8 cellular contexts compared by ENCODE assay signal in genomic region chr7:33062023-33062781, GRCh38. TPM values are rescaled to one million over a fixed set of nuclear protein-coding genes. Genes with fewer than 3 reads are reported as not detected.
A peak's percentile ranks its signal among the peaks of the same experiment; 100 is the strongest.
DNase-seq lines count a peak whose midpoint lies in the region; ATAC-seq and TF ChIP-seq lines count a peak whose summit lies in the region.

TSS of gene NT5C3A (minus strand) at chr7:33062776. CDS start at chr7:33062705, 71 bp downstream.

- BruUV-seq in Calu3 (replicated peaks; lab: Mats Ljungman, UMichigan) = no TSS peak

- ATAC-seq in GM19438 (IDR thresholded peaks at IDR 0.05; ENCODE audit: low read depth, unreplicated experiment) (peak; percentile 40), HG03520 (IDR thresholded peaks at IDR 0.05; ENCODE audit: unreplicated experiment) (peak; percentile 38)

- no peaks in the 10 kb centered on the region for H3K27me3 ChIP-seq in SJCRH30
- no peaks in the 10 kb centered on the region for H3K27me3 ChIP-seq in brain microvascular endothelial cell (replicated peaks)
- no peaks in the 10 kb centered on the region for H3K27me3 ChIP-seq in iPS-20b (ENCODE audit: insufficient read depth, low read length)

- TF ChIP-seq CTCF in Calu3 (IDR thresholded peaks at IDR 0.05; ENCODE audit: unreplicated experiment) (no peak), brain microvascular endothelial cell (IDR thresholded peaks at IDR 0.05; ENCODE audit: low read depth, low read length, missing control alignments) (no peak)

- H3K9ac ChIP-seq in iPS-20b (ENCODE audit: low read depth, low read length) = peak within 1 kb of the TSS; percentile 85; the same call in 1 of the 2 replicates

- DNase-seq in Calu3 = peak; percentile 54
- peak; percentile 48 to 68 for DNase-seq in SJCRH30
- peak; percentile 19 for DNase-seq in brain microvascular endothelial cell
- no peak for DNase-seq in skeletal muscle cell (ENCODE audit: low read depth)
- no peak for DNase-seq in NCI-H446 treated with DMSO at 0.1 percent for 48 hours (lab: John Stamatoyannopoulos, UW)

- H3K27me3 Mint-ChIP-seq in Calu3 (ENCODE audit: unreplicated experiment) = no peaks in the 10 kb centered on the region

- peak within 1 kb of the TSS; percentile 61 for H3K27ac Mint-ChIP-seq in Calu3 (ENCODE audit: unreplicated experiment)

- peak within 1 kb of the TSS; percentile 93 for H3K4me3 Mint-ChIP-seq in Calu3 (ENCODE audit: low read depth, unreplicated experiment)

- in situ Hi-C loops in brain microvascular endothelial cell (cut with HindIII; ENCODE audit: low pct_ligation_motif_present, low sequenced_read_pairs) = no loop called here

- H3K4me1 Mint-ChIP-seq in Calu3 (ENCODE audit: low read depth, unreplicated experiment) = peaks cover 28% of the 10 kb centered on the region

- H3K36me3 Mint-ChIP-seq in Calu3 (ENCODE audit: insufficient read depth, unreplicated experiment) = peaks cover 37% of the 10 kb centered on the region

- intact Hi-C loops in Calu3 (cut with micrococcal nuclease; ENCODE audit: unreplicated experiment) = no loop called here

- H3K4me3 ChIP-seq in SJCRH30 = peak within 1 kb of the TSS; percentile 96
- H3K4me3 ChIP-seq in brain microvascular endothelial cell (ENCODE audit: low read depth, low read length) = peak within 1 kb of the TSS; percentile 81
- peak within 1 kb of the TSS; percentile 92 for H3K4me3 ChIP-seq in iPS-20b (ENCODE audit: low read length)
- peak within 1 kb of the TSS; percentile 94 for H3K4me3 ChIP-seq in skeletal muscle cell (ENCODE audit: low read depth, low read length)

- H3K36me3 ChIP-seq in SJCRH30 (peaks cover 5% of the 10 kb centered on the region; the same call in 1 of the 2 replicates), brain microvascular endothelial cell (replicated peaks) (no peaks in the 10 kb centered on the region), iPS-20b (ENCODE audit: insufficient read depth, low read depth, low read length) (no peaks in the 10 kb centered on the region)

- peaks cover 4% of the 10 kb centered on the region; the same call in 1 of the 2 replicates for H3K9me3 ChIP-seq in SJCRH30 (replicated peaks)
- peaks cover 14% of the 10 kb centered on the region; the same call in 1 of the 2 replicates for H3K9me3 ChIP-seq in iPS-20b (ENCODE audit: insufficient read depth, low read depth, low read length)

- H3K4me1 ChIP-seq in SJCRH30 = peaks cover 3% of the 10 kb centered on the region; the same call in 1 of the 2 replicates
- peaks cover 10% of the 10 kb centered on the region for H3K4me1 ChIP-seq in iPS-20b (ENCODE audit: insufficient read depth, low read length)

- CTCF ChIA-PET in Calu3 (lab: Charles Lee) = interaction anchor here (0.9 to 2.1 kb wide), 7 partner anchors 11 to 561 kb away, joined by 3 to 14 read pairs (median 4); partner anchors contain the start of gene RP9

- peak within 1 kb of the TSS; percentile 88 for H3K27ac ChIP-seq in SJCRH30
- peak within 1 kb of the TSS; percentile 84 for H3K27ac ChIP-seq in brain microvascular endothelial cell
- H3K27ac ChIP-seq in iPS-20b (ENCODE audit: low read length) = peak within 1 kb of the TSS; percentile 97

- H3K9me3 Mint-ChIP-seq in Calu3 (ENCODE audit: low read depth, unreplicated experiment) = peaks cover 5% of the 10 kb centered on the region

RNA-seq across cellular contexts. Expression of gene NT5C3A, which starts in this region (rescaled TPM):
- total RNA-seq in Calu3 (2022) = 77.7 and 127 TPM in 2 replicates
- 42.9 and 45.1 TPM in 2 replicates for total RNA-seq in SJCRH30 (2014; rRNA removed; shearing (Covaris generic))

Comparison
In these comparisons a context has a peak if more than half of its experiments do, and no peak if none do; other contexts are left out.
1. DNase-seq: peak in Calu3 (single experiment), SJCRH30 (2 of 2) and brain microvascular endothelial cell (single experiment); none in skeletal muscle cell (single experiment) and NCI-H446 treated with DMSO at 0.1 percent for 48 hours (single experiment).
2. Peak in every context shown above with its lines, with median percentiles within 50 percentile points of each other: H3K27ac ChIP-seq and H3K4me3 ChIP-seq.